15 cellular contexts compared by ENCODE assay signal in genomic region chr4:176443117-176443516, GRCh38.
A peak's percentile ranks its signal among the peaks of the same experiment; 100 is the strongest.
DNase-seq lines count a peak whose midpoint lies in the region; ATAC-seq and TF ChIP-seq lines count a peak whose summit lies in the region.
"Had no signal": no experiment of that assay in that cellular context is flagged by ENCODE, and none has a peak within 500 bp of the region (broad histone marks: within the 10 kb centered on the region; RNA-seq: fewer than 3 reads in every experiment).

No MANE protein-coding gene starts in this region.

- TF ChIP-seq RAD21 in Ishikawa (IDR thresholded peaks at IDR 0.05; ENCODE audit: low read depth), result no peak

- TF ChIP-seq CTCF in AG09319 (IDR thresholded peaks at IDR 0.05; ENCODE audit: low read depth, low read length) (no peak), progenitor cell of endocrine pancreas (IDR thresholded peaks at IDR 0.05; ENCODE audit: unreplicated experiment) (no peak)

- no peak overlapping the region for H3K4me3 Mint-ChIP-seq in progenitor cell of endocrine pancreas (ENCODE audit: low read depth)
- H3K4me3 Mint-ChIP-seq in T-cell, result no peak overlapping the region
- H3K4me3 Mint-ChIP-seq: activated CD4-positive, alpha-beta T cell treated with anti-CD3 and anti-CD28 coated beads for 36 hours; activated T-helper 17 cell treated with anti-CD3 and anti-CD28 coated beads, Interleukin-2, amount 50 U/mL, for 72 hours; CD4-positive, CD25-positive, alpha-beta regulatory T cell; neural crest cell had no signal

- CTCF ChIA-PET in T-cell (lab: Charles Lee), result no interaction called here

- H3K9me3 Mint-ChIP-seq in progenitor cell of endocrine pancreas (ENCODE audit: low read depth) (no peaks in the 10 kb centered on the region), T-cell (peaks cover 0 to 4% (median 2%) of the 10 kb centered on the region in 3 donors)
- H3K9me3 Mint-ChIP-seq: activated T-helper 17 cell treated with anti-CD3 and anti-CD28 coated beads, Interleukin-2, amount 50 U/mL, for 72 hours had no signal

- H3K27ac Mint-ChIP-seq in progenitor cell of endocrine pancreas, result no peak overlapping the region
- H3K27ac Mint-ChIP-seq in T-cell, result no peak overlapping the region
- H3K27ac Mint-ChIP-seq: activated CD4-positive, alpha-beta T cell treated with anti-CD3 and anti-CD28 coated beads for 36 hours; activated T-helper 17 cell treated with anti-CD3 and anti-CD28 coated beads, Interleukin-2, amount 50 U/mL, for 72 hours; CD4-positive, CD25-positive, alpha-beta regulatory T cell had no signal

- POLR2A ChIA-PET in T-cell (lab: Charles Lee), result no interaction called here

- H3K4me1 Mint-ChIP-seq in progenitor cell of endocrine pancreas (ENCODE audit: low read depth) (peaks cover 8% of the 10 kb centered on the region), T-cell (no peaks in the 10 kb centered on the region)
- H3K4me1 Mint-ChIP-seq: activated CD4-positive, alpha-beta T cell treated with anti-CD3 and anti-CD28 coated beads for 36 hours; activated T-helper 17 cell treated with anti-CD3 and anti-CD28 coated beads, Interleukin-2, amount 50 U/mL, for 72 hours; CD4-positive, CD25-positive, alpha-beta regulatory T cell had no signal

- no peaks in the 10 kb centered on the region for H3K36me3 Mint-ChIP-seq in progenitor cell of endocrine pancreas (ENCODE audit: insufficient read depth)
- no peaks in the 10 kb centered on the region for H3K36me3 Mint-ChIP-seq in T-cell
- H3K36me3 Mint-ChIP-seq: CD4-positive, CD25-positive, alpha-beta regulatory T cell had no signal

- H3K27me3 Mint-ChIP-seq in progenitor cell of endocrine pancreas (no peaks in the 10 kb centered on the region), T-cell (no peaks in the 10 kb centered on the region)
- H3K27me3 Mint-ChIP-seq: activated CD4-positive, alpha-beta T cell treated with anti-CD3 and anti-CD28 coated beads for 36 hours; activated T-helper 17 cell treated with anti-CD3 and anti-CD28 coated beads, Interleukin-2, amount 50 U/mL, for 72 hours; CD4-positive, CD25-positive, alpha-beta regulatory T cell had no signal

- DNase-seq in AG09319 (ENCODE audit: extremely low read depth, low read depth) (peak; percentile 64), astrocyte of the hippocampus (ENCODE audit: low read depth, low spot score) (peak; percentile 86), kidney glomerular epithelial cell (lab: John Stamatoyannopoulos, UW) (peak; percentile 8), progenitor cell of endocrine pancreas (ENCODE audit: low spot score, unreplicated experiment) (no peak), DMS79 (lab: John Stamatoyannopoulos, UW) (no peak), T-cell (no peak)
- DNase-seq: activated CD4-positive, alpha-beta T cell treated with anti-CD3 and anti-CD28 coated beads for 36 hours; CD4-positive, CD25-positive, alpha-beta regulatory T cell; cerebellar nuclear complex had no signal

- no peak for ATAC-seq in GM19395 (IDR thresholded peaks at IDR 0.05; ENCODE audit: unreplicated experiment)
- no peak for ATAC-seq in T-cell (replicated peaks in 1 of 4)
- ATAC-seq: activated CD4-positive, alpha-beta T cell treated with anti-CD3 and anti-CD28 coated beads for 36 hours; activated T-helper 17 cell treated with anti-CD3 and anti-CD28 coated beads, Interleukin-2, amount 50 U/mL, for 72 hours; gastroesophageal sphincter; left lobe of liver had no signal

- no peak for TF ChIP-seq EP300 in Ishikawa (IDR thresholded peaks at IDR 0.05; ENCODE audit: borderline replicate concordance)

TF ChIP-seq in Ishikawa, 13 proteins besides CTCF, POLR2A, EP300 and RAD21:
- peak; percentile 29; the same call in 1 of the 2 replicates for TF ChIP-seq NFIC (IDR thresholded peaks at IDR 0.05)
- TF ChIP-seq REST (IDR thresholded peaks at IDR 0.05; ENCODE audit: low read depth), result no peak

Comparison
In these comparisons a context has a peak if more than half of its experiments do, and no peak if none do; other contexts are left out.
1. DNase-seq: peak in AG09319 (single experiment), astrocyte of the hippocampus (single experiment) and kidney glomerular epithelial cell (single experiment); none in progenitor cell of endocrine pancreas (single experiment), DMS79 (single experiment) and T-cell (0 of 34).